Comparison of ENCODE assay signal across 1 cellular context in genomic region chr2:185291035-185291647, GRCh38.
TF ChIP-seq lines count a peak whose summit lies in the region.

No MANE protein-coding gene starts in this region.

TF ChIP-seq in HepG2, 621 proteins besides CTCF, POLR2A, EP300 and RAD21 (continued from another document):
- no peak for TF ChIP-seq KDM5B (CRISPR knock-in tag; IDR thresholded peaks at IDR 0.05; ENCODE audit: borderline replicate concordance)
- 0 out of 2 replicates have a peak, but pooled peaks have one; percentile 13 for TF ChIP-seq SALL1 (CRISPR knock-in tag; IDR thresholded peaks at IDR 0.05)
- TF ChIP-seq SUZ12 (IDR thresholded peaks at IDR 0.05; ENCODE audit: low read depth, low read length), result no peak
- TF ChIP-seq STAG1 (CRISPR knock-in tag; IDR thresholded peaks at IDR 0.05), result peak; percentile 79
- TF ChIP-seq ARHGAP35 (CRISPR knock-in tag; IDR thresholded peaks at IDR 0.05; ENCODE audit: borderline replicate concordance), result no peak
- TF ChIP-seq SMC3 (IDR thresholded peaks at IDR 0.05; ENCODE audit: low read length), result peak; percentile 73
- TF ChIP-seq TEAD3 (CRISPR knock-in tag; optimal IDR thresholded peaks at IDR 0.05; ENCODE audit: borderline replicate concordance), result peak; percentile 28
- no peak for TF ChIP-seq PHF20 (CRISPR knock-in tag; IDR thresholded peaks at IDR 0.05)
